In the genomic region with DNA sequence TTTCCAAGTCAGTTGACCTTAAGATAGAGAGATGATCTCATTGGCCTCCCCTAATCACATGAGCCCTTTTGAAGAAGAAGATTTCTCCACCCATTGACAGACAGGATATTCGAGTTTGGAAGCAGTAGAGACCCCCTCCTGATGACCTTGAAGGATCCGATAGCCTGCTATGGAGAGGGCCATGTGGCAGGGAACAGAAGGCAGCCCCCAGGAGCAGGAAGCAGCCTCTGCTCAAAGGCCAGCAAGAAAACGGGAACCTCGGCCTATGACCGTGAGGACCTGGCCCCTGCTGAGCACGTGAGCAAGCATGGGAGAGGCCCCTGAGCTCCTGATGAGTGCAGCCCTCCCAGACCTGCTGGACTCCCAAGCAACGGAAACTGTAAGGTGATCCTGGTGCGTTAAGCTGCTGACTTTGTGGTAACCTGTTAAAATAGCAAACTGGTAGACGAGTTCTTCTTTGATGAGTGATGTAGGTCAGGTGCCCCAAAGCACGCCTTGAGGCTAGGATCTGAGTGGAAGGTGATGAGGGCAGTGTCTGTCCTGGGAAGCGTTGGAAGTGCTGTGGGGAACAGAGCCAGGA, we compare ENCODE assay signal across 25 cellular contexts. TPM values are rescaled to one million over a fixed set of nuclear protein-coding genes. Genes with fewer than 3 reads are reported as not detected.
DNase-seq lines count a peak whose midpoint lies in the region; ATAC-seq and TF ChIP-seq lines count a peak whose summit lies in the region.
"Had no signal": no experiment of that assay in that cellular context is flagged by ENCODE, and none has a peak within 500 bp of the region (broad histone marks: within the 10 kb centered on the region; RNA-seq: fewer than 3 reads in every experiment).

No MANE protein-coding gene starts in this region.

- H4K20me1 ChIP-seq in BLaER1 treated with 17β-estradiol and CSF1 and Interleukin-3, amounts not matched to agents 10 nM and 100 nM, result no peaks in the 10 kb centered on the region

- TF ChIP-seq POLR2A in testis (IDR thresholded peaks at IDR 0.05), result no peak

- H3K9me3 ChIP-seq in BLaER1 treated with 17β-estradiol and CSF1 and Interleukin-3, amounts not matched to agents 10 nM and 100 nM (replicated peaks in 1 of 11), result peaks cover 0 to 9% (median 3%) of the 10 kb centered on the region in 11 experiments; a peak in 7 of 22 replicates
- H3K9me3 ChIP-seq in HUES48 (ENCODE audit: control insufficient read depth, insufficient read depth, low read length) (no peaks in the 10 kb centered on the region), left lung (no peaks in the 10 kb centered on the region), testis (no peaks in the 10 kb centered on the region)
- H3K9me3 ChIP-seq: HAP-1, heart left ventricle had no signal

- peak overlapping the region in 3 of 11 experiments; percentile 4 to 40 (median 40); a peak in 2 of 22 replicates for H3K27ac ChIP-seq in BLaER1 treated with 17β-estradiol and CSF1 and Interleukin-3, amounts not matched to agents 10 nM and 100 nM
- H3K27ac ChIP-seq in HUES48 (ENCODE audit: low read depth, low read length) (peak overlapping the region; percentile 27), left lung (no peak overlapping the region), testis (no peak overlapping the region)
- H3K27ac ChIP-seq: brain microvascular endothelial cell, heart left ventricle, HL-60 had no signal

- no peaks in the 10 kb centered on the region for H3K27me3 ChIP-seq in BLaER1 treated with 17β-estradiol and CSF1 and Interleukin-3, amounts not matched to agents 10 nM and 100 nM
- H3K27me3 ChIP-seq in HUES48 (ENCODE audit: control insufficient read depth, insufficient read depth, low read length) (no peaks in the 10 kb centered on the region), left lung (peaks cover 0 to 13% of the 10 kb centered on the region in 2 donors), testis (no peaks in the 10 kb centered on the region)
- H3K27me3 ChIP-seq: BE2C, brain microvascular endothelial cell, heart left ventricle had no signal

- 74% methylated on average over 11 of the region's 11 CpGs for WGBS in testis, 2 donors

- no peaks in the 10 kb centered on the region for H3K36me3 ChIP-seq in BLaER1 treated with 17β-estradiol and CSF1 and Interleukin-3, amounts not matched to agents 10 nM and 100 nM
- H3K36me3 ChIP-seq in HUES48 (ENCODE audit: control insufficient read depth, insufficient read depth, low read length) (no peaks in the 10 kb centered on the region), left lung (no peaks in the 10 kb centered on the region), testis (ENCODE audit: low read depth, missing control alignments) (no peaks in the 10 kb centered on the region)
- H3K36me3 ChIP-seq: BE2C, brain microvascular endothelial cell, HAP-1, heart left ventricle had no signal

- DNase-seq in SHP77 (lab: John Stamatoyannopoulos, UW), result peak; percentile 28 to 33
- DNase-seq in kidney tubule cell (ENCODE audit: low spot score), result peak; percentile 71
- no peak for DNase-seq in left lung
- DNase-seq in testis, result no peak
- DNase-seq in HuH-7.5 (ENCODE audit: low spot score), result no peak
- DNase-seq: activated CD4-positive, alpha-beta memory T cell treated with anti-CD3 and anti-CD28 coated beads for 36 hours; activated CD8-positive, alpha-beta memory T cell treated with anti-CD3 and anti-CD28 coated beads, Interleukin-2, amount 50 U/mL, for 48 hours; activated naive CD8-positive, alpha-beta T cell treated with anti-CD3 and anti-CD28 coated beads, Interleukin-2, amount 50 U/mL, for 24 hours; BE2C; DMS79; heart left ventricle; left colon; midbrain; natural killer cell; SIG-M5; stimulated activated CD4-positive, alpha-beta T cell treated with anti-CD3 and anti-CD28 coated beads, Interleukin-4, amount 100 ng/mL, for 24 hours; stimulated activated naive B cell treated with anti-CD40 and anti-IgM and Interleukin-4, amounts not matched to agents 10 μg/mL and 1 μg/mL and 100 μg/mL, for 72 hours; T-cell had no signal

- intact Hi-C loops in left lung (cut with DNase I) (no loop called here), testis (cut with DNase I; ENCODE audit: low total_unique reads) (no loop called here)

- no peak overlapping the region for H3K9ac ChIP-seq in BLaER1 treated with 17β-estradiol and CSF1 and Interleukin-3, amounts not matched to agents 10 nM and 100 nM
- no peak overlapping the region for H3K9ac ChIP-seq in HUES48 (ENCODE audit: low read depth, low read length)

- ATAC-seq in left lung (no peak), GM18873 (IDR thresholded peaks at IDR 0.05; ENCODE audit: low FRiP score, unreplicated experiment) (no peak)
- ATAC-seq: left colon; stimulated activated naive B cell treated with anti-CD40 and anti-IgM and Interleukin-4, amounts not matched to agents 10 μg/mL and 1 μg/mL and 100 μg/mL, for 72 hours had no signal

- TF ChIP-seq CTCF in left lung (IDR thresholded peaks at IDR 0.05) (no peak), testis (IDR thresholded peaks at IDR 0.05) (no peak)

- H3K4me2 ChIP-seq in BLaER1 treated with 17β-estradiol and CSF1 and Interleukin-3, amounts not matched to agents 10 nM and 100 nM, result peak overlapping the region in 9 of 11 experiments; percentile 43 to 81 (median 67); a peak in 16 of 22 replicates

- H3K4me1 ChIP-seq in BLaER1 treated with 17β-estradiol and CSF1 and Interleukin-3, amounts not matched to agents 10 nM and 100 nM, result peaks cover 0 to 23% (median 15%) of the 10 kb centered on the region in 10 experiments; a peak in 17 of 20 replicates
- H3K4me1 ChIP-seq in HUES48 (ENCODE audit: control insufficient read depth, insufficient read depth, low read length), result peaks cover 9% of the 10 kb centered on the region; the same call in 1 of the 2 replicates
- no peaks in the 10 kb centered on the region for H3K4me1 ChIP-seq in left lung
- H3K4me1 ChIP-seq in testis, result no peaks in the 10 kb centered on the region
- H3K4me1 ChIP-seq: heart left ventricle had no signal

- H3K4me3 ChIP-seq in BLaER1 treated with 17β-estradiol and CSF1 and Interleukin-3, amounts not matched to agents 10 nM and 100 nM, result no peak overlapping the region
- H3K4me3 ChIP-seq in HUES48 (ENCODE audit: low read depth, low read length) (no peak overlapping the region), left lung (no peak overlapping the region), testis (no peak overlapping the region)
- H3K4me3 ChIP-seq: GM12878, HAP-1, heart left ventricle had no signal

RNA-seq across cellular contexts. Expression of a gene that starts 18.5 kb away (rescaled TPM):
- 10 to 100 TPM; 27.0 to 42.5 TPM for total RNA-seq in left lung
- total RNA-seq in testis, result 10 to 100 TPM; 13.5 to 17.7 TPM
- 23.7 TPM for polyA plus RNA-seq in testis (ENCODE audit: insufficient read depth, low read depth, low replicate concordance)

RNA-seq across cellular contexts. Expression of a gene that starts 51.6 kb away (rescaled TPM):
- total RNA-seq in left lung (1 to 10 TPM; 2.2 to 4.1 TPM), testis (1 to 10 TPM; 1.6 to 2.2 TPM)
- 3.6 TPM for polyA plus RNA-seq in testis (ENCODE audit: insufficient read depth, low read depth, low replicate concordance)

RNA-seq across cellular contexts. Expression of a gene that starts 57.3 kb away (rescaled TPM):
- total RNA-seq in left lung, result 10 to 100 TPM; 13.1 to 14.9 TPM
- total RNA-seq in testis, result 10 to 100 TPM; 16.8 TPM
- 14.3 TPM for polyA plus RNA-seq in testis (ENCODE audit: insufficient read depth, low read depth, low replicate concordance)

Comparison
In these comparisons a context has a peak if more than half of its experiments do, and no peak if none do; other contexts are left out.
1. DNase-seq: peak in SHP77 (2 of 2) and kidney tubule cell (single experiment); none in left lung (0 of 2), testis (single experiment) and HuH-7.5 (single experiment).